In the genomic region with DNA sequence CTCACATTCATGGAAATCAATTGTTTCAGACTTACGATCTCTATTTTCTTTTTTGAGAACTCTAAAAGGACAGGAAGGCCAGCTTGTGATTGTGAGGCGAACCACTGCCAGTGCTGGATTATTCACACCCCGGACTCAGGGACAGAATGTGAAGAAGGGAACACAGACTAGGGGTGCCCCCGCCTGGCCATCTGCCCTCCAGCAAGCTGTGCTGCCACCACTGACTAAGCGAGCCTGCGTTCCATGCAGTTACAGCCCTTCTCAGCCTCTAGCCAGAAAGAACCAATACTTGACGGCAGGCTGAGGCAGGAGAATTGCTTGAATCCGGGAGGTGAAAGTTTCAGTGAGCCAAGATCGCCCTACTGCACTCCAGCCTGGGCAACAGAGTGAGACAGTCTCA, we compare ENCODE assay signal across 1 cellular context.
TF ChIP-seq lines count a peak whose summit lies in the region.

No MANE protein-coding gene starts in this region.

TF ChIP-seq in GM23338, 12 proteins besides CTCF, POLR2A, EP300 and RAD21 (continued from another document):
- TF ChIP-seq, protein P1, sequence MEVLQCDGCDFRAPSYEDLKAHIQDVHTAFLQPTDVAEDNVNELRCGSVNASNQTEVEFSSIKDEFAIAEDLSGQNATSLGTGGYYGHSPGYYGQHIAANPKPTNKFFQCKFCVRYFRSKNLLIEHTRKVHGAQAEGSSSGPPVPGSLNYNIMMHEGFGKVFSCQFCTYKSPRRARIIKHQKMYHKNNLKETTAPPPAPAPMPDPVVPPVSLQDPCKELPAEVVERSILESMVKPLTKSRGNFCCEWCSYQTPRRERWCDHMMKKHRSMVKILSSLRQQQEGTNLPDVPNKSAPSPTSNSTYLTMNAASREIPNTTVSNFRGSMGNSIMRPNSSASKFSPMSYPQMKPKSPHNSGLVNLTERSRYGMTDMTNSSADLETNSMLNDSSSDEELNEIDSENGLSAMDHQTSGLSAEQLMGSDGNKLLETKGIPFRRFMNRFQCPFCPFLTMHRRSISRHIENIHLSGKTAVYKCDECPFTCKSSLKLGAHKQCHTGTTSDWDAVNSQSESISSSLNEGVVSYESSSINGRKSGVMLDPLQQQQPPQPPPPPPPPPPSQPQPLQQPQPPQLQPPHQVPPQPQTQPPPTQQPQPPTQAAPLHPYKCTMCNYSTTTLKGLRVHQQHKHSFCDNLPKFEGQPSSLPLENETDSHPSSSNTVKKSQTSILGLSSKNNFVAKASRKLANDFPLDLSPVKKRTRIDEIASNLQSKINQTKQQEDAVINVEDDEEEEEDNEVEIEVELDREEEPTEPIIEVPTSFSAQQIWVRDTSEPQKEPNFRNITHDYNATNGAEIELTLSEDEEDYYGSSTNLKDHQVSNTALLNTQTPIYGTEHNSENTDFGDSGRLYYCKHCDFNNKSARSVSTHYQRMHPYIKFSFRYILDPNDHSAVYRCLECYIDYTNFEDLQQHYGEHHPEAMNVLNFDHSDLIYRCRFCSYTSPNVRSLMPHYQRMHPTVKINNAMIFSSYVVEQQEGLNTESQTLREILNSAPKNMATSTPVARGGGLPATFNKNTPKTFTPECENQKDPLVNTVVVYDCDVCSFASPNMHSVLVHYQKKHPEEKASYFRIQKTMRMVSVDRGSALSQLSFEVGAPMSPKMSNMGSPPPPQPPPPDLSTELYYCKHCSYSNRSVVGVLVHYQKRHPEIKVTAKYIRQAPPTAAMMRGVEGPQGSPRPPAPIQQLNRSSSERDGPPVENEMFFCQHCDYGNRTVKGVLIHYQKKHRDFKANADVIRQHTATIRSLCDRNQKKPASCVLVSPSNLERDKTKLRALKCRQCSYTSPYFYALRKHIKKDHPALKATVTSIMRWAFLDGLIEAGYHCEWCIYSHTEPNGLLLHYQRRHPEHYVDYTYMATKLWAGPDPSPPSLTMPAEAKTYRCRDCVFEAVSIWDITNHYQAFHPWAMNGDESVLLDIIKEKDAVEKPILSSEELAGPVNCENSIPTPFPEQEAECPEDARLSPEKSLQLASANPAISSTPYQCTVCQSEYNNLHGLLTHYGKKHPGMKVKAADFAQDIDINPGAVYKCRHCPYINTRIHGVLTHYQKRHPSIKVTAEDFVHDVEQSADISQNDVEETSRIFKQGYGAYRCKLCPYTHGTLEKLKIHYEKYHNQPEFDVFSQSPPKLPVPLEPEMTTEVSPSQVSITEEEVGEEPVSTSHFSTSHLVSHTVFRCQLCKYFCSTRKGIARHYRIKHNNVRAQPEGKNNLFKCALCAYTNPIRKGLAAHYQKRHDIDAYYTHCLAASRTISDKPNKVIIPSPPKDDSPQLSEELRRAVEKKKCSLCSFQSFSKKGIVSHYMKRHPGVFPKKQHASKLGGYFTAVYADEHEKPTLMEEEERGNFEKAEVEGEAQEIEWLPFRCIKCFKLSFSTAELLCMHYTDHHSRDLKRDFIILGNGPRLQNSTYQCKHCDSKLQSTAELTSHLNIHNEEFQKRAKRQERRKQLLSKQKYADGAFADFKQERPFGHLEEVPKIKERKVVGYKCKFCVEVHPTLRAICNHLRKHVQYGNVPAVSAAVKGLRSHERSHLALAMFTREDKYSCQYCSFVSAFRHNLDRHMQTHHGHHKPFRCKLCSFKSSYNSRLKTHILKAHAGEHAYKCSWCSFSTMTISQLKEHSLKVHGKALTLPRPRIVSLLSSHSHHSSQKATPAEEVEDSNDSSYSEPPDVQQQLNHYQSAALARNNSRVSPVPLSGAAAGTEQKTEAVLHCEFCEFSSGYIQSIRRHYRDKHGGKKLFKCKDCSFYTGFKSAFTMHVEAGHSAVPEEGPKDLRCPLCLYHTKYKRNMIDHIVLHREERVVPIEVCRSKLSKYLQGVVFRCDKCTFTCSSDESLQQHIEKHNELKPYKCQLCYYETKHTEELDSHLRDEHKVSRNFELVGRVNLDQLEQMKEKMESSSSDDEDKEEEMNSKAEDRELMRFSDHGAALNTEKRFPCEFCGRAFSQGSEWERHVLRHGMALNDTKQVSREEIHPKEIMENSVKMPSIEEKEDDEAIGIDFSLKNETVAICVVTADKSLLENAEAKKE (CRISPR knock-in tag; IDR thresholded peaks at IDR 0.05), result no peak
- TF ChIP-seq NANOG (IDR thresholded peaks at IDR 0.05; ENCODE audit: borderline replicate concordance), result no peak
